ENCODE assay signal across 18 cellular contexts in the genomic region with DNA sequence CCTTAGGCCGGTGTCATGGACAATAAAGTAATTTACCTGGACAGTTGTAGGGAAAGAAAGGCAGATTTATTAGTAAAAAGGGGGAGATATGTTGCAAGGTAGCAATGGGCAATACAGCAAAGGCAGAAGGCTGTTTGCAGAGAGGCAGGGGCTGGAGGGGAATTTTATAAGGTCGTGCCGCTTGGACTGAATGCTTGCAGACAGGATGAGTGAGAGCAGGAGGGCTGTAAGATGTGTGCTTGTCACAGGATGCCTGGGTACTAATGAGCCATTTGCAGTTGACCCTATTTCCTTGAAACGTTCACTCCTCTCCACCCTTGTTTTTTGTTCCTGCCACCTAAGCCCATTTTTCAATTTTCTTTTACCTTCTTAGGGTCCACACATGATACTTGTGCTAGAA.
"Had no signal": no experiment of that assay in that cellular context is flagged by ENCODE, and none has a peak within 500 bp of the region (broad histone marks: within the 10 kb centered on the region; RNA-seq: fewer than 3 reads in every experiment).

No MANE protein-coding gene starts in this region.

- H3K27me3 ChIP-seq: heart left ventricle had no signal

- H3K4me3 Mint-ChIP-seq: naive B cell, nephron had no signal

- H3K36me3 ChIP-seq: heart left ventricle had no signal

- H3K27ac ChIP-seq: dorsolateral prefrontal cortex, heart left ventricle had no signal

- DNase-seq: cortex of kidney; dorsolateral prefrontal cortex; effector CD8-positive, alpha-beta T cell; foreskin melanocyte; heart left ventricle; hippocampal formation; kidney; left cardiac atrium; left ventricle myocardium superior; mesenchymal stem cell; naive B cell; right cardiac atrium; small intestine; stimulated activated CD4-positive, alpha-beta T cell treated with anti-CD3 and anti-CD28 coated beads, Interleukin-2, amount 100 ng/mL, for 48 hours; stimulated activated naive CD4-positive, alpha-beta T cell treated with Interleukin-2 at 50 U/mL for 16 hours; trophoblast cell had no signal

- H3K27me3 Mint-ChIP-seq: naive B cell had no signal

- H3K9me3 Mint-ChIP-seq: nephron had no signal

- H3K4me1 ChIP-seq: heart left ventricle had no signal

- H3K9me3 ChIP-seq: heart left ventricle had no signal

- ATAC-seq: heart left ventricle, left cardiac atrium, left ventricle myocardium superior, right cardiac atrium had no signal

- H3K27ac Mint-ChIP-seq: naive B cell, nephron had no signal

- H3K4me1 Mint-ChIP-seq: naive B cell had no signal

- H3K4me3 ChIP-seq: dorsolateral prefrontal cortex, heart left ventricle, lung had no signal

- H3K36me3 Mint-ChIP-seq: naive B cell had no signal
